8 cellular contexts compared by ENCODE assay signal in genomic region chr19:14366529-14366928, GRCh38. TPM values are rescaled to one million over a fixed set of nuclear protein-coding genes. Genes with fewer than 3 reads are reported as not detected.
DNase-seq lines count a peak whose midpoint lies in the region; ATAC-seq and TF ChIP-seq lines count a peak whose summit lies in the region.

No MANE protein-coding gene starts in this region.

- intact Hi-C loops in dorsolateral prefrontal cortex (cut with DNase I): no loop called here

- H3K27me3 ChIP-seq in dorsolateral prefrontal cortex: no peaks in the 10 kb centered on the region
- H3K27me3 ChIP-seq in mesenchymal stem cell (ENCODE audit: control insufficient read depth in 1 of 2, insufficient read depth in 1 of 2, low read length in 2 of 2): no peaks in the 10 kb centered on the region

- H3K18ac ChIP-seq in mesenchymal stem cell (ENCODE audit: low read depth in 1 of 2, low read length in 2 of 2): no peak overlapping the region

- H2BK15ac ChIP-seq in mesenchymal stem cell (ENCODE audit: low read depth, poor library complexity, severe bottlenecking): no peak overlapping the region

- H3K14ac ChIP-seq in mesenchymal stem cell (ENCODE audit: low read length in 2 of 2): no peak overlapping the region

- no peak overlapping the region for H2BK120ac ChIP-seq in mesenchymal stem cell (ENCODE audit: low read depth, low read length)

- 41% methylated on average over 3 of the region's 3 CpGs for WGBS in mesenchymal stem cell

- H2AFZ ChIP-seq in mesenchymal stem cell (ENCODE audit: low read depth, low read length): no peak overlapping the region

- H3K27ac ChIP-seq in dorsolateral prefrontal cortex: no peak overlapping the region
- no peak overlapping the region for H3K27ac ChIP-seq in mesenchymal stem cell (ENCODE audit: low read length, poor library complexity, severe bottlenecking)

- H3K4me2 ChIP-seq in mesenchymal stem cell (ENCODE audit: low read length, poor library complexity, severe bottlenecking): no peak overlapping the region

- no peak overlapping the region for H2BK12ac ChIP-seq in mesenchymal stem cell (ENCODE audit: low read length in 2 of 2)

- H3K23ac ChIP-seq in mesenchymal stem cell (ENCODE audit: low read length in 2 of 2): no peak overlapping the region

- DNase-seq in Daoy (ENCODE audit: low read depth) (peak; percentile 70), NCI-H345 treated with DMSO at 0.1 percent for 48 hours (lab: John Stamatoyannopoulos, UW; ENCODE audit: unreplicated experiment) (peak; percentile 23), dorsolateral prefrontal cortex (peak in 7 of 10 donors; percentile 40 to 71 (median 58)), mesenchymal stem cell (peak; percentile 88), cerebellum (ENCODE audit: low spot score) (no peak)
- DNase-seq in activated CD4-positive, alpha-beta T cell treated with anti-CD3 and anti-CD28 coated beads, Interleukin-2, amount 50 U/mL, for 48 hours: peak; percentile 87 to 91
- peak; percentile 87 for DNase-seq in stimulated activated naive CD8-positive, alpha-beta T cell treated with anti-CD3 and anti-CD28 coated beads, Interleukin-15, Interleukin-2, amounts not matched to agents 100 U/mL and 50 U/mL, for 24 hours

- peaks cover 13% of the 10 kb centered on the region for H3K4me1 ChIP-seq in mesenchymal stem cell (ENCODE audit: control insufficient read depth, insufficient read depth, low read depth, low read length)

- no peak overlapping the region for H2BK5ac ChIP-seq in mesenchymal stem cell (ENCODE audit: low read depth, low read length, poor library complexity, severe bottlenecking)

- peak; percentile 33 for ATAC-seq in HG02763 (IDR thresholded peaks at IDR 0.05; ENCODE audit: unreplicated experiment)
- ATAC-seq in stimulated activated naive CD8-positive, alpha-beta T cell treated with anti-CD3 and anti-CD28 coated beads, Interleukin-15, Interleukin-2, amounts not matched to agents 100 U/mL and 50 U/mL, for 24 hours: peak; percentile 9

- H3K79me1 ChIP-seq in mesenchymal stem cell (replicated peaks; ENCODE audit: low read length, poor library complexity, severe bottlenecking): no peaks in the 10 kb centered on the region

- no peak overlapping the region for H4K8ac ChIP-seq in mesenchymal stem cell (ENCODE audit: low read length)

- no peak overlapping the region for H3K4ac ChIP-seq in mesenchymal stem cell (ENCODE audit: low read depth in 1 of 2, low read length in 2 of 2)

- no peak overlapping the region for H4K91ac ChIP-seq in mesenchymal stem cell (ENCODE audit: low read length)

- H3K9ac ChIP-seq in mesenchymal stem cell (ENCODE audit: low read length): no peak overlapping the region

- H3K4me3 ChIP-seq in dorsolateral prefrontal cortex: no peak overlapping the region
- no peak overlapping the region for H3K4me3 ChIP-seq in mesenchymal stem cell (ENCODE audit: insufficient read depth in 1 of 2, low read depth in 1 of 2, low read length in 2 of 2)

- H3K9me3 ChIP-seq in mesenchymal stem cell (ENCODE audit: control insufficient read depth, low read length): no peaks in the 10 kb centered on the region

- TF ChIP-seq CTCF in dorsolateral prefrontal cortex (IDR thresholded peaks at IDR 0.05 in 54 of 56, conservative IDR thresholded peaks at IDR 0.05 in 2 of 56; ENCODE audit: low read depth in 1 of 56, partially characterized antibody in 56 of 56): no peak

- no peak overlapping the region for H2AK5ac ChIP-seq in mesenchymal stem cell (ENCODE audit: low read length, severe bottlenecking)

- no peaks in the 10 kb centered on the region for H3K36me3 ChIP-seq in mesenchymal stem cell (ENCODE audit: control insufficient read depth in 1 of 2, insufficient read depth in 2 of 2, low read depth in 1 of 2, low read length in 2 of 2)

RNA-seq across cellular contexts. Expression of gene ADGRE5, which starts 14.7 kb away (rescaled TPM):
- total RNA-seq in Daoy (2014; rRNA removed; shearing (Covaris generic)): 19.3 and 22.6 TPM in 2 replicates
- total RNA-seq in dorsolateral prefrontal cortex (10 to 100 TPM in 67 of 120 experiments, 1 to 10 TPM in 53; 3.9 to 39.0 (median 10.7) TPM), cerebellum (1.9 TPM)
- 48.9 TPM for polyA plus RNA-seq in mesenchymal stem cell (2013, experiment 1 of 2)
- 49.7 TPM for polyA plus RNA-seq in mesenchymal stem cell (2013, experiment 2 of 2)

RNA-seq across cellular contexts. Expression of gene DDX39A, which starts 52.6 kb away (rescaled TPM):
- total RNA-seq in Daoy (2014; rRNA removed; shearing (Covaris generic)): 207 and 210 TPM in 2 replicates
- total RNA-seq in dorsolateral prefrontal cortex (10 to 100 TPM; 17.5 to 45.6 (median 29.1) TPM), cerebellum (26.7 TPM)
- 46.7 TPM for polyA plus RNA-seq in mesenchymal stem cell (2013, experiment 1 of 2)
- 46.1 TPM for polyA plus RNA-seq in mesenchymal stem cell (2013, experiment 2 of 2)
